15 cellular contexts compared by ENCODE assay signal in the genomic region with DNA sequence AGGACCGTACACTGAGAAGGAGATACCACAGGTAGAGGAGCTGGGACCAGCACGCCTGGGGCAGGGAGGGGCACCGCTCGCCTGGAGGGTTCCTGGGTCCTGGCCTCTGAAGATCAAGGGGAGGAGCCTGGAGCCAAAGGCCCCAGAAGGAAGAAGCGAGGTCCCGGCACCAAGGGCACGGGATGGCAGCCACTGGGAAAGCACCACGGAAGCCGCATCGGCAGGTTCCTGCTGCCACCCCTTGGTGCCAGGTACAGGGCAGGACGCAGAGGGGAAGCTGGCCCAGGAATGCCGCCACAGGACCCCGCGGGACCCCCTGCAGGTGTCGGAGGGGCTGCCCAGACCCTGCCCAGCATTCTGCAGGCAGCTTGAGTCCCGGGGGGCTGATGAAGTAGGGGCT. TPM values are rescaled to one million over a fixed set of nuclear protein-coding genes. Genes with fewer than 3 reads are reported as not detected.
"Had no signal": no experiment of that assay in that cellular context is flagged by ENCODE, and none has a peak within 500 bp of the region (broad histone marks: within the 10 kb centered on the region; RNA-seq: fewer than 3 reads in every experiment).

No MANE protein-coding gene starts in this region.

- H3K4me3 ChIP-seq: left lung, skin epidermis, tibial artery had no signal

- H3K9me3 ChIP-seq: left lung had no signal

- ATAC-seq: left lung had no signal

- FAIRE-seq: endometrium had no signal

- H3K27ac ChIP-seq: left lung, skin epidermis, tibial artery, WERI-Rb-1 had no signal

- DNase-seq: activated CD4-positive, alpha-beta T cell treated with anti-CD3 and anti-CD28 coated beads, Interleukin-2, amount 10 ng/mL, durations not matched to agents 7 days and 5 days; activated CD4-positive, CD25-positive, alpha-beta regulatory T cell treated with anti-CD3 and anti-CD28 coated beads, Interleukin-2, amount 50 U/mL, for 72 hours; activated CD8-positive, alpha-beta memory T cell treated with anti-CD3 and anti-CD28 coated beads, Interleukin-2, amount 10 ng/mL, durations not matched to agents 7 days and 5 days; activated effector memory CD4-positive, alpha-beta T cell treated with anti-CD3 and anti-CD28 coated beads, Interleukin-2, amount 50 U/mL, for 16 hours; activated naive CD4-positive, alpha-beta T cell treated with anti-CD3 and anti-CD28 coated beads, Interleukin-2, amount 10 ng/mL, durations not matched to agents 7 days and 5 days; activated T-cell treated with anti-CD3 and anti-CD28 coated beads for 4 hours; amygdala; occipital lobe; stimulated activated CD4-positive, alpha-beta T cell treated with anti-CD3 and anti-CD28 coated beads, Interleukin-1b, Interleukin-23, amount 100 ng/mL, for 48 hours; WERI-Rb-1 had no signal

- H3K36me3 ChIP-seq: left lung, tibial artery, WERI-Rb-1 had no signal

- H3K4me1 ChIP-seq: left lung, tibial artery had no signal

RNA-seq across cellular contexts. Expression of gene CBFA2T3, which starts 42.5 kb away (rescaled TPM):
- total RNA-seq: activated CD4-positive, alpha-beta T cell treated with anti-CD3 and anti-CD28 coated beads, Interleukin-2, amount 10 ng/mL, durations not matched to agents 7 days and 5 days; fibroblast of villous mesenchyme had no signal
